1 cellular context compared by ENCODE assay signal in genomic region chr22:21570398-21570797, GRCh38.
TF ChIP-seq lines count a peak whose summit lies in the region.

No MANE protein-coding gene starts in this region.

TF ChIP-seq in GM12878, 131 proteins besides CTCF, POLR2A, EP300 and RAD21:
- TF ChIP-seq MLLT1 (IDR thresholded peaks at IDR 0.05), result no peak
- TF ChIP-seq ATF7 (IDR thresholded peaks at IDR 0.05; ENCODE audit: low read depth), result no peak
- no peak for TF ChIP-seq IRF4 (IDR thresholded peaks at IDR 0.05; ENCODE audit: low read depth, low read length)
- no peak for TF ChIP-seq BCL11A (IDR thresholded peaks at IDR 0.05; ENCODE audit: low read depth, low read length)
- no peak for TF ChIP-seq TCF7 (IDR thresholded peaks at IDR 0.05; ENCODE audit: borderline replicate concordance)
- TF ChIP-seq KAT2A (conservative IDR thresholded peaks at IDR 0.05; ENCODE audit: control insufficient read depth, low read depth, low read length), result no peak
- TF ChIP-seq NFIC (IDR thresholded peaks at IDR 0.05; ENCODE audit: low read depth, low read length), result no peak
